Comparison of ENCODE assay signal across 15 cellular contexts in genomic region chr2:30756051-30756719, GRCh38. TPM values are rescaled to one million over a fixed set of nuclear protein-coding genes. Genes with fewer than 3 reads are reported as not detected.
DNase-seq lines count a peak whose midpoint lies in the region; ATAC-seq, FAIRE-seq and TF ChIP-seq lines count a peak whose summit lies in the region.
"Had no signal": no experiment of that assay in that cellular context is flagged by ENCODE, and none has a peak within 500 bp of the region (broad histone marks: within the 10 kb centered on the region; RNA-seq: fewer than 3 reads in every experiment).

No MANE protein-coding gene starts in this region.

- TF ChIP-seq POLR2A in K562 (conservative IDR thresholded peaks at IDR 0.05) = no peak

- WGBS in K562 (ENCODE audit: insufficient coverage, low coverage, missing lambda C conversion rate) = 0% methylated on average over 9 of the region's 9 CpGs
- WGBS in aorta, 2 donors = 50 to 55% methylated on average over 9 of the region's 9 CpGs

- no peaks in the 10 kb centered on the region for H3K36me3 Mint-ChIP-seq in activated naive CD8-positive, alpha-beta T cell treated with anti-CD3 and anti-CD28 coated beads for 36 hours
- H3K36me3 Mint-ChIP-seq: CD4-positive, alpha-beta memory T cell; memory B cell had no signal

- CTCF ChIA-PET in K562 (lab: Yijun Ruan, JAX; ENCODE audit: low intra/inter-chr PET ratio) = no interaction called here

- H3K27ac Mint-ChIP-seq in activated naive CD8-positive, alpha-beta T cell treated with anti-CD3 and anti-CD28 coated beads for 36 hours = no peak overlapping the region
- H3K27ac Mint-ChIP-seq: CD4-positive, alpha-beta memory T cell; memory B cell had no signal

- H3K4me1 Mint-ChIP-seq in activated naive CD8-positive, alpha-beta T cell treated with anti-CD3 and anti-CD28 coated beads for 36 hours = no peaks in the 10 kb centered on the region
- H3K4me1 Mint-ChIP-seq: CD4-positive, alpha-beta memory T cell; memory B cell had no signal

- H3K4me1 ChIP-seq in K562 (replicated peaks in 1 of 2; ENCODE audit: control insufficient read depth in 2 of 2, insufficient read depth in 2 of 2, low read length in 2 of 2) (peaks cover 0 to 12% of the 10 kb centered on the region in 2 experiments; a peak in 3 of 5 replicates), aorta (ENCODE audit: control insufficient read depth in 1 of 2, insufficient read depth in 2 of 2, low read length in 2 of 2) (no peaks in the 10 kb centered on the region)
- H3K4me1 ChIP-seq: gastroesophageal sphincter had no signal

- peaks cover 17% of the 10 kb centered on the region for H3K27me3 Mint-ChIP-seq in activated naive CD8-positive, alpha-beta T cell treated with anti-CD3 and anti-CD28 coated beads for 36 hours

- no peak overlapping the region for H3K9ac ChIP-seq in K562 (ENCODE audit: insufficient read depth in 1 of 2, low read depth in 2 of 2, low read length in 2 of 2)

- peak; percentile 75 for FAIRE-seq in K562 (lab: Jason Lieb, UNC)

- no peak for TF ChIP-seq RAD21 in K562 (CRISPR knock-in tag; conservative IDR thresholded peaks at IDR 0.05 in 1 of 2, IDR thresholded peaks at IDR 0.05 in 1 of 2)

- DNase-seq in CD1c-positive myeloid dendritic cell (ENCODE audit: extremely low spot score) (peak; percentile 3), HPDE6-E6E7 (ENCODE audit: extremely low spot score) (peak; percentile 2), K562 (ENCODE audit: extremely low read depth in 1 of 4, low spot score in 3 of 4) (peak; percentile 46 to 55 (median 52)), left lobe of liver (ENCODE audit: low spot score) (no peak), GM13976 (ENCODE audit: low spot score) (no peak), aorta (no peak)
- no peak for DNase-seq in activated naive CD8-positive, alpha-beta T cell treated with anti-CD3 and anti-CD28 coated beads for 36 hours
- DNase-seq: activated gamma-delta T cell; CD4-positive, alpha-beta memory T cell; cerebellar nuclear complex; NCI-H2107 had no signal

- H4K20me1 ChIP-seq in K562 (replicated peaks; ENCODE audit: control insufficient read depth, insufficient read depth, low read length) = no peaks in the 10 kb centered on the region; the same call in 1 of the 2 replicates

- no peaks in the 10 kb centered on the region for H3K36me3 ChIP-seq in K562 (ENCODE audit: control insufficient read depth, insufficient read depth, low read length)
- H3K36me3 ChIP-seq in aorta (ENCODE audit: control insufficient read depth in 1 of 2, insufficient read depth in 2 of 2, low read length in 1 of 2) = no peaks in the 10 kb centered on the region
- H3K36me3 ChIP-seq: gastroesophageal sphincter, thoracic aorta had no signal

- no TSS peak for BruUV-seq in K562 (replicated peaks; lab: Mats Ljungman, UMichigan)

- H3K9me3 ChIP-seq in K562 (replicated peaks; ENCODE audit: control insufficient read depth, insufficient read depth, low read depth, low read length) (no peaks in the 10 kb centered on the region), aorta (ENCODE audit: control insufficient read depth, low read length) (no peaks in the 10 kb centered on the region)
- H3K9me3 ChIP-seq: gastroesophageal sphincter, thoracic aorta had no signal

- no peak overlapping the region for H3K27ac ChIP-seq in K562 (ENCODE audit: extremely low read depth, low read depth, low read length)
- no peak overlapping the region for H3K27ac ChIP-seq in aorta (ENCODE audit: low read depth in 1 of 2, low read length in 2 of 2)
- H3K27ac ChIP-seq: gastroesophageal sphincter, thoracic aorta had no signal

- TF ChIP-seq EP300 in K562 (IDR thresholded peaks at IDR 0.05; ENCODE audit: low read length) = peak; percentile 69

- peak overlapping the region; percentile 11; the same call in 1 of the 2 replicates for H2AFZ ChIP-seq in K562 (ENCODE audit: low read depth, low read length)

- intact Hi-C loops in K562 (cut with micrococcal nuclease) = no loop called here
- intact Hi-C loops in aorta (cut with DNase I) = no loop called here

- TF ChIP-seq CTCF in K562 (IDR thresholded peaks at IDR 0.05 in 2 of 3, conservative IDR thresholded peaks at IDR 0.05 in 1 of 3; ENCODE audit: insufficient read depth in 2 of 3, low read depth in 1 of 3, low read length in 3 of 3) = no peak
- TF ChIP-seq CTCF in GM13976 (IDR thresholded peaks at IDR 0.05; ENCODE audit: borderline replicate concordance, control extremely low read depth, extremely low read depth, insufficient read depth, missing control alignments) = no peak

- no peaks in the 10 kb centered on the region for H3K9me3 Mint-ChIP-seq in activated naive CD8-positive, alpha-beta T cell treated with anti-CD3 and anti-CD28 coated beads for 36 hours
- H3K9me3 Mint-ChIP-seq: CD4-positive, alpha-beta memory T cell; memory B cell had no signal

- peak overlapping the region; percentile 51; the same call in 1 of the 2 replicates for H3K4me2 ChIP-seq in K562 (ENCODE audit: insufficient read depth, low read length)

- POLR2A ChIA-PET in K562 (lab: Yijun Ruan, JAX) = interaction anchor here (0.7 kb wide), 1 partner anchor 359 kb away, joined by 3 read pairs; no protein-coding TSS in a partner anchor

- H3K27me3 ChIP-seq in K562 (ENCODE audit: control insufficient read depth in 2 of 2, insufficient read depth in 2 of 2, low read length in 2 of 2) (peaks cover 19 to 74% of the 10 kb centered on the region in 2 experiments; a peak in 3 of 5 replicates), aorta (ENCODE audit: control insufficient read depth in 1 of 2, insufficient read depth in 2 of 2, low read length in 1 of 2) (no peaks in the 10 kb centered on the region)

- H3K9me1 ChIP-seq in K562 (ENCODE audit: control insufficient read depth, insufficient read depth, low read length) = no peaks in the 10 kb centered on the region

- no peak overlapping the region for H3K4me3 Mint-ChIP-seq in activated naive CD8-positive, alpha-beta T cell treated with anti-CD3 and anti-CD28 coated beads for 36 hours
- H3K4me3 Mint-ChIP-seq: CD4-positive, alpha-beta memory T cell; memory B cell had no signal

- ATAC-seq in K562 (peak; percentile 89), left lobe of liver (peak; percentile 37), aorta (ENCODE audit: low FRiP score) (no peak), GM21723 (IDR thresholded peaks at IDR 0.05; ENCODE audit: unreplicated experiment) (no peak)
- ATAC-seq: gastroesophageal sphincter had no signal

- H3K4me3 ChIP-seq in K562 = no peak overlapping the region
- H3K4me3 ChIP-seq in aorta (ENCODE audit: low read length in 2 of 2) = no peak overlapping the region
- H3K4me3 ChIP-seq: gastroesophageal sphincter, thoracic aorta had no signal

- in situ Hi-C loops in K562 (cut with MboI) (no loop called here), GM13976 (cut with MboI; ENCODE audit: low sequenced_read_pairs, unreplicated experiment) (no loop called here)

- no peaks in the 10 kb centered on the region for H3K79me2 ChIP-seq in K562 (ENCODE audit: control insufficient read depth, insufficient read depth, low read length)

TF ChIP-seq in K562, 482 proteins besides CTCF, POLR2A, EP300 and RAD21 (continues in another document):
- TF ChIP-seq CBX5 (IDR thresholded peaks at IDR 0.05; ENCODE audit: borderline replicate concordance, low read depth) (0 out of 2 replicates have a peak, but pooled peaks have one; percentile 36), TOE1 (IDR thresholded peaks at IDR 0.05; ENCODE audit: borderline replicate concordance) (no peak), TOE1 (CRISPR knock-in tag; IDR thresholded peaks at IDR 0.05; ENCODE audit: borderline replicate concordance, low read depth) (no peak)

RNA-seq across cellular contexts. Expression of gene CAPN13, which starts 51.1 kb away (rescaled TPM):
- total RNA-seq in K562 (2011; cell fraction: chromatin; rRNA removed; ENCODE audit: low replicate concordance) = not detected in 2 replicates
- total RNA-seq in K562 (2011; cell fraction: nucleolus; rRNA removed) = not detected in 2 replicates
- not detected in 2 replicates for total RNA-seq in K562 (2011; cell fraction: nucleoplasm; rRNA removed)
- total RNA-seq in K562 (2014; rRNA removed) (not detected in 2 replicates), K562 (2014; rRNA removed; fragmentation: Illumina TruSeq; extraction: Trizol) (not detected in 2 replicates), K562 (2015; rRNA removed; fragmentation: Illumina TruSeq; extraction: Trizol) (not detected in 2 replicates), K562 (2021) (not detected in 2 replicates), left lobe of liver (0.08 TPM), aorta (not detected)
- polyA plus RNA-seq in K562 (2011; rRNA removed) (not detected in 2 replicates), K562 (2014; fragmentation: Illumina TruSeq; extraction: Trizol) (not detected in 2 replicates), K562 (2014; fragmentation: Nextera tagmentation; extraction: Ambion mirVana) (not detected), K562 (2014; rRNA removed) (not detected in 2 replicates), aorta (1 to 10 TPM in 1 of 2 donors, not detected in 1; 3.3 TPM)
- not detected in 2 replicates for polyA plus RNA-seq in K562 (2011; cell fraction: cytosol; rRNA removed)
- not detected in 2 replicates for polyA plus RNA-seq in K562 (2011; cell fraction: nucleus; rRNA removed)
- polyA plus RNA-seq in K562 (2012) = not detected in 2 replicates
- not detected in 2 replicates for polyA minus RNA-seq in K562 (2011; rRNA and poly(A)+ RNA removed)
- polyA minus RNA-seq in K562 (2011; cell fraction: cytosol; rRNA and poly(A)+ RNA removed) = not detected in 2 replicates
- polyA minus RNA-seq in K562 (2011; cell fraction: nucleus; rRNA and poly(A)+ RNA removed) = not detected in 2 replicates
- not detected for total RNA-seq in activated naive CD8-positive, alpha-beta T cell treated with anti-CD3 and anti-CD28 coated beads for 36 hours
- total RNA-seq: CD4-positive, alpha-beta memory T cell had no signal
- polyA plus RNA-seq: CD4-positive, alpha-beta memory T cell had no signal

Comparison
In these comparisons a context has a peak if more than half of its experiments do, and no peak if none do; other contexts are left out.
1. DNase-seq: peak in CD1c-positive myeloid dendritic cell (single experiment), HPDE6-E6E7 (single experiment) and K562 (4 of 4); none in left lobe of liver (single experiment), GM13976 (single experiment), aorta (0 of 2) and activated naive CD8-positive, alpha-beta T cell treated with anti-CD3 and anti-CD28 coated beads for 36 hours (single experiment).
2. ATAC-seq: peak in K562 (single experiment) and left lobe of liver (single experiment); none in aorta (single experiment) and GM21723 (single experiment).